Comparison of ENCODE assay signal across 8 cellular contexts in the genomic region with DNA sequence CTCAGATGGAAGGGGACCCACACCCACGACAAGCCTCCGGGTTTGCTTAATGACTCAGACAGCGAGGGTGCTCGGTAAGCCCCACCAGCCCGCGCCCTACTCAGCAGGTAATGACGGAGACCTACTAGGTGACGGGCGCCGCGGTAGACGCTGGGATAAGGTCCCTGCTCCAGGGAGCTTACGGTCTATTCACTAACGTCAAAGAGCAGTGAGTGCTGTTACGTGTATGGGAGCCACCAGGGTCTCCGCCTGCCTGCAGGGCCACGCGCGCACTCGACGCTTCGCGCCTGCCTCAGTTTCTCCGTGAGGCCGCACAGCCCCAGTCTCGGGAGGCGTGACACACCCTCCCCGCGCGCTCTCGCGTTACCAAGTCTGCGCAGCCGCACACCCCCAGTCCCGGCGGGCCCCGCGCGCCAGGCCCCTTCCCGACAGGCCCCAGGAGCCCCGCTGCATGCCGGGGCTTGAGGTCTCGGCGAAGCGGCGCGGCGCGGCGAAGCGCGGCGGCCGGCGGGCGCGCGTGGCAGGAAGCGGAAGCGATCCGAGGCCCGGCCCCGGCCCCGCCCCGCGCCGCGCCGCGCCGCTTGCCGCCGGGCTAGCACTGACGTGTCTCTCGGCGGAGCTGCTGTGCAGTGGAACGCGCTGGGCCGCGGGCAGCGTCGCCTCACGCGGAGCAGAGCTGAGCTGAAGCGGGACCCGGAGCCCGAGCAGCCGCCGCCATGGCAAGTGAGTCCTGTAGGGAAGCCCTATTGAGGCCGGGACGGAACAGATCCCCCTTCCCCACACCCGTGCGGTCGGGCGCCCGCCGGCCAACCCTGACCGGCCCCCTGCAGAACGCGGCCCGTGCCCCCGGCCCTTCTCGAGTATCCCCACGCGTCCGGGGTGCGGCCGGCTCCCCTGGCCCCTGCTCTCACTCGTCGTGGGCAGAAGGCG. TPM values are rescaled to one million over a fixed set of nuclear protein-coding genes. Genes with fewer than 3 reads are reported as not detected.
DNase-seq lines count a peak whose midpoint lies in the region; ATAC-seq and TF ChIP-seq lines count a peak whose summit lies in the region.

Gene SEC61A1 (plus strand): TSS at position 601 of the 930 bp plus-strand sequence. CDS start 116 bp downstream, at position 717.

- TF ChIP-seq POLR2A in right lobe of liver (IDR thresholded peaks at IDR 0.05): peak; percentile 92

- intact Hi-C loops in right lobe of liver (cut with DNase I): no loop called here

- peaks cover 0 to 26% (median 14%) of the 10 kb centered on the region in 4 donors for H3K36me3 ChIP-seq in right lobe of liver

- no peaks in the 10 kb centered on the region for H3K27me3 ChIP-seq in right lobe of liver

- DNase-seq in CD1c-positive myeloid dendritic cell (ENCODE audit: extremely low spot score) (peak; percentile 98), NCI-H82 (lab: John Stamatoyannopoulos, UW) (peak; percentile 96), dermis microvascular lymphatic vessel endothelial cell (ENCODE audit: low read depth in 2 of 2) (peak; percentile 81 to 95), right lobe of liver (peak; percentile 96)
- peak; percentile 93 to 95 for DNase-seq in activated CD4-positive, alpha-beta T cell treated with anti-CD3 and anti-CD28 coated beads, Interleukin-2, amount 50 U/mL, for 48 hours
- DNase-seq in stimulated activated CD4-positive, alpha-beta T cell treated with anti-CD3 and anti-CD28 coated beads, Interleukin-4, amount 100 ng/mL, for 24 hours: peak; percentile 94

- no peaks in the 10 kb centered on the region for H3K9me3 ChIP-seq in right lobe of liver

- 0% methylated on average over 11 of the region's 111 CpGs for WGBS in right lobe of liver (ENCODE audit: insufficient coverage, low coverage, low lambda C conversion rate, missing lambda C conversion rate)

- TF ChIP-seq CTCF in right lobe of liver (IDR thresholded peaks at IDR 0.05): peak in 1 of 4 donors; percentile 5

- H3K4me3 ChIP-seq in right lobe of liver: peak within 1 kb of the TSS; percentile 88 to 99 (median 95)

- H3K4me1 ChIP-seq in right lobe of liver: peaks cover 0 to 42% (median 14%) of the 10 kb centered on the region in 4 donors

- ATAC-seq in GM19438 (IDR thresholded peaks at IDR 0.05; ENCODE audit: low read depth, unreplicated experiment) (peak; percentile 93), HG03575 (IDR thresholded peaks at IDR 0.05; ENCODE audit: extremely low read depth, insufficient number of reproducible peaks, low FRiP score, unreplicated experiment) (peak; percentile 44), right lobe of liver (peak; percentile 89 to 96 (median 94))

- H3K27ac ChIP-seq in right lobe of liver: peak within 1 kb of the TSS; percentile 75 to 90 (median 77)

RNA-seq across cellular contexts. Expression of gene SEC61A1, which starts in this region (rescaled TPM):
- total RNA-seq in dermis microvascular lymphatic vessel endothelial cell (171 and 257 TPM in 2 replicates), right lobe of liver (100 to 1,000 TPM; 120 to 187 (median 151) TPM)

Comparison
In these comparisons a context has a peak if more than half of its experiments do, and no peak if none do; other contexts are left out.
1. Peak in every context shown above with its lines: DNase-seq, ATAC-seq, H3K4me3 ChIP-seq and H3K27ac ChIP-seq.